ENCODE assay signal across 6 cellular contexts in the genomic region with DNA sequence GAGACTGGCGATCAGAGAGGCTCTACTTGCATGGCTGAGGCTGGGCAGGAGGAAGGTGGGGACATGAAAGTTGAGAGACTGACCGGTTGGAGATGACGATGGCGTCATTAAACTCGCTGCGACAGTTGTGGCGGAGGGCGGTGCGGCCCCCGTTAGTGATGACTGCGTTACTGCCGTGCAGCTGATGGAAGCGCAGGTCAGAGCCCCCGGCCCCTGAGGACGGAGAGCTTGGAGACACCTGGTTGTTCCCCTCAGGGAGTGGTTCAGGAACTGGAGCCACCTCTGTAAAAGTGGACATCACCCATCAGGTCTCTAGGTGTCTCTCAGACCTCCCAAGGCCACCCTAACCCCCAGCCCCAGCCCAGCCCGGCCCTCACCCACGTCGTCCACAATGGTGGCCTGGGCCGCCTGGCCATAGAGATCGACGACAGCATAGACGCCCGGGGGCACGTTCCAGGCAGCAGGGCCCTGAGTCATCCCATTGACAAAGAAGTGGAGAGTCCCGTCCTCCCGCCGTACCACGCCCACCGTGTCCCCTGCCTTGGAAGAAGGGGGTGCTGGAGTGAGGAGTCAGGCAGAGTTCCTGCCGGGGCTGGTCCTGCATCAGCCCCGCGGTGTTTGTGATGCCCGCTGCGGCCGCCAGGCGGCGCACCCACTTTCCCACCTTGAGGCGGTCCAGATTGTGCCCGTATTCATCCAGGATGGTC. TPM values are rescaled to one million over a fixed set of nuclear protein-coding genes. Genes with fewer than 3 reads are reported as not detected.
DNase-seq lines count a peak whose midpoint lies in the region; ATAC-seq and TF ChIP-seq lines count a peak whose summit lies in the region.

No MANE protein-coding gene starts in this region.

- CTCF ChIA-PET in activated CD4-positive, alpha-beta memory T cell treated with anti-CD3 and anti-CD28 coated beads for 36 hours (lab: Charles Lee), result interaction anchor here (0.8 to 3.6 kb wide), 11 partner anchors 9 to 265 kb away, joined by 3 to 25 read pairs (median 6); a partner anchor contains a TSS

- POLR2A ChIA-PET in activated CD4-positive, alpha-beta memory T cell treated with anti-CD3 and anti-CD28 coated beads for 36 hours (lab: Charles Lee), result no interaction called here

- ATAC-seq in left cardiac atrium (peak; percentile 14 to 28), HG02884 (IDR thresholded peaks at IDR 0.05; ENCODE audit: unreplicated experiment) (no peak)

- H3K9me3 Mint-ChIP-seq in activated CD4-positive, alpha-beta memory T cell treated with anti-CD3 and anti-CD28 coated beads for 36 hours, result no peaks in the 10 kb centered on the region

- peaks cover 20% of the 10 kb centered on the region for H3K4me1 Mint-ChIP-seq in activated CD4-positive, alpha-beta memory T cell treated with anti-CD3 and anti-CD28 coated beads for 36 hours (ENCODE audit: low read depth)

- DNase-seq in GM13977 (ENCODE audit: low spot score) (peak; percentile 80), left cardiac atrium (peak; percentile 63), NCI-H1092 treated with DMSO at 0.1 percent for 48 hours (lab: John Stamatoyannopoulos, UW) (no peak)
- DNase-seq in activated CD4-positive, alpha-beta memory T cell treated with anti-CD3 and anti-CD28 coated beads for 36 hours, result peak; percentile 75
- DNase-seq in stimulated activated CD8-positive, alpha-beta memory T cell treated with anti-CD3 and anti-CD28 coated beads, Interleukin-7, amount 100 ng/mL, for 24 hours (ENCODE audit: low read depth), result peak; percentile 45

- H3K4me3 Mint-ChIP-seq in activated CD4-positive, alpha-beta memory T cell treated with anti-CD3 and anti-CD28 coated beads for 36 hours, result no peak overlapping the region

- TF ChIP-seq CTCF in GM13977 (IDR thresholded peaks at IDR 0.05; ENCODE audit: extremely low read depth, insufficient read depth, missing control alignments), result peak; percentile 86

- no peaks in the 10 kb centered on the region for H3K27me3 Mint-ChIP-seq in activated CD4-positive, alpha-beta memory T cell treated with anti-CD3 and anti-CD28 coated beads for 36 hours

- peaks cover 19% of the 10 kb centered on the region for H3K36me3 Mint-ChIP-seq in activated CD4-positive, alpha-beta memory T cell treated with anti-CD3 and anti-CD28 coated beads for 36 hours

- intact Hi-C loops in activated CD4-positive, alpha-beta memory T cell treated with anti-CD3 and anti-CD28 coated beads for 36 hours (cut with micrococcal nuclease), result loop anchor here (1.0 kb wide), 1 partner anchor 22 kb away; no protein-coding TSS in a partner anchor
- intact Hi-C loops in left cardiac atrium (cut with DNase I), result no loop called here

- peak overlapping the region; percentile 23 for H3K27ac Mint-ChIP-seq in activated CD4-positive, alpha-beta memory T cell treated with anti-CD3 and anti-CD28 coated beads for 36 hours

- in situ Hi-C loops in GM13977 (cut with MboI; ENCODE audit: low pct_unique_long_range_greater_than_20kb, low sequenced_read_pairs, unreplicated experiment), result no loop called here

RNA-seq across cellular contexts. Expression of a gene that starts 5.3 kb away (rescaled TPM):
- 10 to 100 TPM; 26.9 to 29.3 TPM for total RNA-seq in activated CD4-positive, alpha-beta memory T cell treated with anti-CD3 and anti-CD28 coated beads for 36 hours
- total RNA-seq in left cardiac atrium, result 10 to 100 TPM; 24.8 to 38.8 TPM

RNA-seq across cellular contexts. Expression of a gene that starts 8.7 kb away (rescaled TPM):
- total RNA-seq in activated CD4-positive, alpha-beta memory T cell treated with anti-CD3 and anti-CD28 coated beads for 36 hours, result 10 to 100 TPM; 34.9 to 38.7 TPM
- 10 to 100 TPM; 59.3 to 63.4 TPM for total RNA-seq in left cardiac atrium

RNA-seq across cellular contexts. Expression of a gene that starts 12.4 kb away (rescaled TPM):
- 100 to 1,000 TPM; 391 to 405 TPM for total RNA-seq in activated CD4-positive, alpha-beta memory T cell treated with anti-CD3 and anti-CD28 coated beads for 36 hours
- 10 to 100 TPM; 19.0 to 20.4 TPM for total RNA-seq in left cardiac atrium

RNA-seq across cellular contexts. Expression of a gene that starts 16.5 kb away (rescaled TPM):
- total RNA-seq in activated CD4-positive, alpha-beta memory T cell treated with anti-CD3 and anti-CD28 coated beads for 36 hours, result 100 to 1,000 TPM; 774 to 776 TPM
- total RNA-seq in left cardiac atrium, result 100 to 1,000 TPM; 274 to 374 TPM

RNA-seq across cellular contexts. Expression of a gene that starts 28.1 kb away (rescaled TPM):
- total RNA-seq in activated CD4-positive, alpha-beta memory T cell treated with anti-CD3 and anti-CD28 coated beads for 36 hours, result 1 to 10 TPM; 2.6 to 2.8 TPM
- total RNA-seq in left cardiac atrium, result 1 to 10 TPM; 5.3 to 5.9 TPM

Comparison
In these comparisons a context has a peak if more than half of its experiments do, and no peak if none do; other contexts are left out.
1. RNA of a gene that starts 12.4 kb away (total RNA-seq): 391 to 405 TPM in activated CD4-positive, alpha-beta memory T cell treated with anti-CD3 and anti-CD28 coated beads for 36 hours; 19.0 to 20.4 TPM in left cardiac atrium; every median in the first group is over 10 times any median in the second.